ENCODE assay signal across 29 cellular contexts in the genomic region with DNA sequence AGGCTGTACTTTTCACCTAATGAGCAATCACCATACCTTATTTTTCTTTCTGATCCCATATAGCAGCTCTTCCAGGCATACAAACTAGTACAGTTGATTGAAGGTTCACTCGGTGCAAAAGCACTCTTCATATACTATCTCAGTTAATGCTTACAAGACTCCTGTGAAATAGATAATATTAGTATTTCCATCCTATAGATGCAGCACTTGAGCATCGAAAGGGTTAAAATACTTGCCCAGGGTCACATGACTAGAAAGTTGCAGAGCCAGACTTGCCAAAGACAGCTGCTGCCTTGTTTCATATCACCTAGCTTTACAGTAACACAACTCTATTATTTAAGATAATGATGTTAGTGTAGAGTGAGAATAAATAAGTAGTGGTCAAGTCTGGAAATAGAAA.
DNase-seq lines count a peak whose midpoint lies in the region; ATAC-seq and TF ChIP-seq lines count a peak whose summit lies in the region.
"Had no signal": no experiment of that assay in that cellular context is flagged by ENCODE, and none has a peak within 500 bp of the region (broad histone marks: within the 10 kb centered on the region; RNA-seq: fewer than 3 reads in every experiment).

No MANE protein-coding gene starts in this region.

- 78% methylated on average over 2 of the region's 2 CpGs for WGBS in SK-N-SH (ENCODE audit: low lambda C conversion rate)
- WGBS in mammary epithelial cell (ENCODE audit: low coverage, missing lambda C conversion rate) = 61% methylated on average over 2 of the region's 2 CpGs
- WGBS in testis, 2 donors = 86 to 90% methylated on average over 2 of the region's 2 CpGs

- H3K27ac ChIP-seq in SK-N-SH (ENCODE audit: low read depth in 2 of 2, low read length in 1 of 2) (no peak overlapping the region; a peak in 1 of 4 replicates), mammary epithelial cell (ENCODE audit: insufficient read depth, low read depth, low read length) (no peak overlapping the region), testis (no peak overlapping the region)
- H3K27ac ChIP-seq: neural progenitor cell, parathyroid adenoma, thoracic aorta, WERI-Rb-1 had no signal

- in situ Hi-C loops in mammary epithelial cell (cut with MboI; ENCODE audit: low sequenced_read_pairs in 2 of 2) = loop anchor here in 1 of 2 donors (25.0 kb wide), 1 partner anchor 386 kb away; no protein-coding TSS in a partner anchor

- no peaks in the 10 kb centered on the region for H3K27me3 ChIP-seq in SK-N-SH (ENCODE audit: insufficient read depth)
- no peaks in the 10 kb centered on the region for H3K27me3 ChIP-seq in mammary epithelial cell (ENCODE audit: insufficient read depth, low read length)
- H3K27me3 ChIP-seq in testis = no peaks in the 10 kb centered on the region
- H3K27me3 ChIP-seq: neural progenitor cell, uterus had no signal

- POLR2A ChIA-PET in SK-N-SH (lab: Yijun Ruan, JAX) = no interaction called here

- H3K9me3 ChIP-seq in SK-N-SH = no peaks in the 10 kb centered on the region
- no peaks in the 10 kb centered on the region for H3K9me3 ChIP-seq in mammary epithelial cell (replicated peaks; ENCODE audit: insufficient read depth, low read length)
- no peaks in the 10 kb centered on the region for H3K9me3 ChIP-seq in testis
- H3K9me3 ChIP-seq: uterus had no signal

- DNase-seq in SK-N-SH (no peak), NCI-H1105 treated with DMSO at 0.1 percent for 48 hours (lab: John Stamatoyannopoulos, UW) (peak; percentile 55), mammary epithelial cell (peak; percentile 16), osteocyte (ENCODE audit: extremely low spot score, unreplicated experiment) (no peak), COR-L47 (lab: John Stamatoyannopoulos, UW) (no peak), testis (no peak)
- no peak for DNase-seq in activated naive CD4-positive, alpha-beta T cell treated with anti-CD3 and anti-CD28 coated beads for 36 hours
- DNase-seq: 8988T; activated CD4-positive, alpha-beta T cell treated with anti-CD3 and anti-CD28 coated beads, Interleukin-2, amount 10 ng/mL, durations not matched to agents 24 days and 14 days; activated naive CD8-positive, alpha-beta T cell treated with anti-CD3 and anti-CD28 coated beads for 36 hours; anterior cingulate cortex; CD4-positive, CD25-positive, alpha-beta regulatory T cell; effector CD4-positive, alpha-beta T cell; H9; immature natural killer cell; left colon; NCI-H510A; OCI-M1; stimulated activated CD4-positive, alpha-beta T cell treated with anti-CD3 and anti-CD28 coated beads, Interleukin-1b, Interleukin-23, amount 100 ng/mL, for 48 hours; stimulated activated naive CD8-positive, alpha-beta T cell treated with anti-CD3 and anti-CD28 coated beads, Interleukin-15, Interleukin-2, amounts not matched to agents 100 U/mL and 50 U/mL, for 24 hours; SW 1271; T-helper 9 cell; uterus; WERI-Rb-1 had no signal

- intact Hi-C loops in mammary epithelial cell (cut with micrococcal nuclease) = no loop called here
- intact Hi-C loops in activated naive CD4-positive, alpha-beta T cell treated with anti-CD3 and anti-CD28 coated beads for 36 hours (cut with micrococcal nuclease) = no loop called here
- intact Hi-C loops in testis (cut with DNase I; ENCODE audit: low total_unique reads) = no loop called here

- H3K4me3 ChIP-seq in SK-N-SH (ENCODE audit: low read depth in 2 of 2, low read length in 1 of 2) (no peak overlapping the region), mammary epithelial cell (replicated peaks in 1 of 3; ENCODE audit: insufficient read depth in 1 of 3, low read depth in 2 of 3, low read length in 3 of 3) (no peak overlapping the region), testis (no peak overlapping the region)
- H3K4me3 ChIP-seq: neural progenitor cell, thoracic aorta, uterus had no signal

- H3K9ac ChIP-seq in SK-N-SH = no peak overlapping the region
- no peak overlapping the region for H3K9ac ChIP-seq in mammary epithelial cell (ENCODE audit: insufficient read depth, low read length)
- H3K9ac ChIP-seq: neural progenitor cell, parathyroid adenoma had no signal

- H4K20me1 ChIP-seq in SK-N-SH (ENCODE audit: insufficient read depth) = no peaks in the 10 kb centered on the region
- H4K20me1 ChIP-seq in mammary epithelial cell (ENCODE audit: insufficient read depth, low read length) = no peaks in the 10 kb centered on the region

- no peaks in the 10 kb centered on the region for H3K27me3 Mint-ChIP-seq in osteocyte (ENCODE audit: unreplicated experiment)
- no peaks in the 10 kb centered on the region for H3K27me3 Mint-ChIP-seq in activated naive CD4-positive, alpha-beta T cell treated with anti-CD3 and anti-CD28 coated beads for 36 hours (ENCODE audit: low read depth)
- H3K27me3 Mint-ChIP-seq: activated CD4-positive, alpha-beta T cell treated with anti-CD3 and anti-CD28 coated beads, Interleukin-2, amount 10 ng/mL, durations not matched to agents 24 days and 14 days; activated naive CD8-positive, alpha-beta T cell treated with anti-CD3 and anti-CD28 coated beads for 36 hours; CD4-positive, CD25-positive, alpha-beta regulatory T cell had no signal

- TF ChIP-seq CTCF in SK-N-SH (IDR thresholded peaks at IDR 0.05) (no peak), mammary epithelial cell (conservative IDR thresholded peaks at IDR 0.05 in 1 of 2, IDR thresholded peaks at IDR 0.05 in 1 of 2; ENCODE audit: extremely low read depth in 1 of 2, insufficient read depth in 1 of 2, low read depth in 1 of 2, low read length in 2 of 2) (no peak), osteocyte (IDR thresholded peaks at IDR 0.05) (no peak), testis (IDR thresholded peaks at IDR 0.05) (no peak)

- H3K36me3 ChIP-seq in SK-N-SH (replicated peaks in 1 of 2; ENCODE audit: control insufficient read depth in 1 of 2, insufficient read depth in 2 of 2, low read length in 1 of 2) = no peaks in the 10 kb centered on the region
- H3K36me3 ChIP-seq in mammary epithelial cell (ENCODE audit: insufficient read depth, low read length) = no peaks in the 10 kb centered on the region
- no peaks in the 10 kb centered on the region for H3K36me3 ChIP-seq in testis (ENCODE audit: low read depth, missing control alignments)
- H3K36me3 ChIP-seq: neural progenitor cell, thoracic aorta, uterus, WERI-Rb-1 had no signal

- no peaks in the 10 kb centered on the region for H3K9me2 ChIP-seq in SK-N-SH

- BruUV-seq in mammary epithelial cell (replicated peaks; lab: Mats Ljungman, UMichigan) = no TSS peak

- H2AFZ ChIP-seq in SK-N-SH (ENCODE audit: low read depth) (no peak overlapping the region), mammary epithelial cell (ENCODE audit: low read depth, low read length) (no peak overlapping the region)
- H2AFZ ChIP-seq: neural progenitor cell, parathyroid adenoma had no signal

- peaks cover 4 to 31% of the 10 kb centered on the region in 2 experiments; a peak in 3 of 4 replicates for H3K4me1 ChIP-seq in SK-N-SH (ENCODE audit: control insufficient read depth in 1 of 2, insufficient read depth in 2 of 2, low read depth in 1 of 2, low read length in 1 of 2)
- peaks cover 19% of the 10 kb centered on the region for H3K4me1 ChIP-seq in mammary epithelial cell (ENCODE audit: insufficient read depth, low read length)
- peaks cover 2% of the 10 kb centered on the region for H3K4me1 ChIP-seq in testis
- H3K4me1 ChIP-seq: uterus had no signal

- no peaks in the 10 kb centered on the region for H3F3A ChIP-seq in SK-N-SH (replicated peaks; ENCODE audit: insufficient read depth)

- CTCF ChIA-PET in SK-N-SH (lab: Yijun Ruan, JAX) (interaction anchor here (1.2 kb wide), 1 partner anchor 387 kb away, joined by 4 read pairs; no protein-coding TSS in a partner anchor), mammary epithelial cell (lab: Charles Lee; ENCODE audit: low non-redundant PET) (no interaction called here)
- CTCF ChIA-PET in activated naive CD4-positive, alpha-beta T cell treated with anti-CD3 and anti-CD28 coated beads for 36 hours (lab: Charles Lee) = no interaction called here

- peaks cover 6% of the 10 kb centered on the region for H3K9me3 Mint-ChIP-seq in osteocyte (ENCODE audit: unreplicated experiment)
- peaks cover 12% of the 10 kb centered on the region for H3K9me3 Mint-ChIP-seq in activated naive CD4-positive, alpha-beta T cell treated with anti-CD3 and anti-CD28 coated beads for 36 hours
- H3K9me3 Mint-ChIP-seq: H9 had no signal

- H3K79me2 ChIP-seq in SK-N-SH (ENCODE audit: insufficient read depth) (no peaks in the 10 kb centered on the region), mammary epithelial cell (ENCODE audit: insufficient read depth, low read length) (no peaks in the 10 kb centered on the region)

- peak overlapping the region; percentile 78 for H3K27ac Mint-ChIP-seq in osteocyte (ENCODE audit: unreplicated experiment)
- H3K27ac Mint-ChIP-seq in activated naive CD4-positive, alpha-beta T cell treated with anti-CD3 and anti-CD28 coated beads for 36 hours = no peak overlapping the region
- H3K27ac Mint-ChIP-seq: activated CD4-positive, alpha-beta T cell treated with anti-CD3 and anti-CD28 coated beads, Interleukin-2, amount 10 ng/mL, durations not matched to agents 24 days and 14 days; activated naive CD8-positive, alpha-beta T cell treated with anti-CD3 and anti-CD28 coated beads for 36 hours; CD4-positive, CD25-positive, alpha-beta regulatory T cell; H9; immature natural killer cell; memory B cell; neural progenitor cell had no signal

- TF ChIP-seq RAD21 in SK-N-SH (IDR thresholded peaks at IDR 0.05; ENCODE audit: low read length) = no peak

- peaks cover 5% of the 10 kb centered on the region for H3K36me3 Mint-ChIP-seq in osteocyte (ENCODE audit: unreplicated experiment)
- peaks cover 12% of the 10 kb centered on the region for H3K36me3 Mint-ChIP-seq in activated naive CD4-positive, alpha-beta T cell treated with anti-CD3 and anti-CD28 coated beads for 36 hours (ENCODE audit: low read depth)

- no peak overlapping the region for H3K4me3 Mint-ChIP-seq in osteocyte (ENCODE audit: unreplicated experiment)
- H3K4me3 Mint-ChIP-seq in activated naive CD4-positive, alpha-beta T cell treated with anti-CD3 and anti-CD28 coated beads for 36 hours = no peak overlapping the region
- H3K4me3 Mint-ChIP-seq: activated CD4-positive, alpha-beta T cell treated with anti-CD3 and anti-CD28 coated beads, Interleukin-2, amount 10 ng/mL, durations not matched to agents 24 days and 14 days; activated naive CD8-positive, alpha-beta T cell treated with anti-CD3 and anti-CD28 coated beads for 36 hours; H9; immature natural killer cell; memory B cell; neural progenitor cell had no signal

- H3K4me2 ChIP-seq in SK-N-SH (no peak overlapping the region), mammary epithelial cell (ENCODE audit: insufficient read depth, low read depth, low read length) (peak overlapping the region; percentile 10)
- H3K4me2 ChIP-seq: neural progenitor cell had no signal

- dilution Hi-C loops in mammary epithelial cell (cut with HindIII; ENCODE audit: low sequenced_read_pairs) = no loop called here

- no peak for ATAC-seq in SK-N-SH treated with all-trans-retinoic acid at 6 μM for 48 hours
- ATAC-seq: left colon; stimulated activated naive CD8-positive, alpha-beta T cell treated with anti-CD3 and anti-CD28 coated beads, Interleukin-15, Interleukin-2, amounts not matched to agents 100 U/mL and 50 U/mL, for 24 hours had no signal

- peaks cover 48% of the 10 kb centered on the region for H3K4me1 Mint-ChIP-seq in osteocyte (ENCODE audit: unreplicated experiment)
- H3K4me1 Mint-ChIP-seq in activated naive CD4-positive, alpha-beta T cell treated with anti-CD3 and anti-CD28 coated beads for 36 hours (ENCODE audit: low read depth) = no peaks in the 10 kb centered on the region
- H3K4me1 Mint-ChIP-seq: activated CD4-positive, alpha-beta T cell treated with anti-CD3 and anti-CD28 coated beads, Interleukin-2, amount 10 ng/mL, durations not matched to agents 24 days and 14 days; activated naive CD8-positive, alpha-beta T cell treated with anti-CD3 and anti-CD28 coated beads for 36 hours; CD4-positive, CD25-positive, alpha-beta regulatory T cell; immature natural killer cell; memory B cell had no signal

- TF ChIP-seq EP300 in SK-N-SH (IDR thresholded peaks at IDR 0.05; ENCODE audit: borderline replicate concordance in 1 of 2, low read depth in 1 of 2, low read length in 1 of 2) = no peak

- TF ChIP-seq POLR2A in testis (IDR thresholded peaks at IDR 0.05) = no peak

Comparison
In these comparisons a context has a peak if more than half of its experiments do, and no peak if none do; other contexts are left out.
1. DNase-seq: peak in NCI-H1105 treated with DMSO at 0.1 percent for 48 hours (single experiment) and mammary epithelial cell (single experiment); none in SK-N-SH (single experiment), osteocyte (single experiment), activated naive CD4-positive, alpha-beta T cell treated with anti-CD3 and anti-CD28 coated beads for 36 hours (single experiment), COR-L47 (single experiment) and testis (single experiment).